In the genomic region with DNA sequence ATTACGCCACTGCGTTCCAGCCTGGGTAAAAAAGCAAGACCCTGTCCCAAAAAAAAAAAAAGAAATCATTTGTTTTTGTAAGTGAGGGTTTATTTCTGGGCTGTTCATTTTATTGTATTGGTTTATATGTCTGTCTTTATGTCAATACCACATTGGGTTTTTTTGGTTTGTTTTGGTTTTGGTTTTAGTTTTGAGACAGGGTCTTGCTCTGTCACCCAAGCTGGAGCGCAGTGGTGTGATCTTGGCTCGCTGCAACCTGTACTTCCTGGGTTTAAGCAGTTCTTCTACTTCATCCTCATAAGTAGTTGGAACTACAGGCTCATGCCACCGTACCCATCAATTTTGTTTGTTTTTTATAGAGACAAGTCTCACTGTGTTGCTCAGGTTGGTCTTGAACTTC, we compare ENCODE assay signal across 14 cellular contexts. TPM values are rescaled to one million over a fixed set of nuclear protein-coding genes. Genes with fewer than 3 reads are reported as not detected.
DNase-seq lines count a peak whose midpoint lies in the region; ATAC-seq and TF ChIP-seq lines count a peak whose summit lies in the region.
"Had no signal": no experiment of that assay in that cellular context is flagged by ENCODE, and none has a peak within 500 bp of the region (broad histone marks: within the 10 kb centered on the region; RNA-seq: fewer than 3 reads in every experiment).

No MANE protein-coding gene starts in this region.

- POLR2A ChIA-PET in CD8-positive, alpha-beta T cell (lab: Charles Lee), result interaction anchor here (0.7 to 1.1 kb wide), 3 partner anchors 25 to 890 kb away, joined by 3 to 5 read pairs (median 4); partner anchors contain the start of gene METAP2
- POLR2A ChIA-PET in activated CD8-positive, alpha-beta T cell treated with anti-CD3 and anti-CD28 coated beads for 36 hours (lab: Charles Lee), result interaction anchor here (1.0 to 1.4 kb wide), 4 partner anchors 11 to 25 kb away, joined by 3 to 10 read pairs (median 4); partner anchors contain the start of gene METAP2

- peaks cover 60% of the 10 kb centered on the region for H3K36me3 Mint-ChIP-seq in activated naive CD8-positive, alpha-beta T cell treated with anti-CD3 and anti-CD28 coated beads for 36 hours
- peaks cover 71% of the 10 kb centered on the region for H3K36me3 Mint-ChIP-seq in activated naive CD8-positive, alpha-beta T cell treated with anti-CD3 and anti-CD28 coated beads, Interleukin-2, amount 50 U/mL, for 24 hours (ENCODE audit: low read depth)
- peaks cover 82% of the 10 kb centered on the region for H3K36me3 Mint-ChIP-seq in CD8-positive, alpha-beta T cell
- H3K36me3 Mint-ChIP-seq in activated CD8-positive, alpha-beta T cell treated with anti-CD3 and anti-CD28 coated beads for 36 hours (ENCODE audit: low read depth), result peaks cover 70% of the 10 kb centered on the region
- H3K36me3 Mint-ChIP-seq in immature natural killer cell, result peaks cover 41 to 67% (median 56%) of the 10 kb centered on the region in 3 donors

- no peak overlapping the region for H3K4me3 Mint-ChIP-seq in activated naive CD8-positive, alpha-beta T cell treated with anti-CD3 and anti-CD28 coated beads for 36 hours
- no peak overlapping the region for H3K4me3 Mint-ChIP-seq in activated naive CD8-positive, alpha-beta T cell treated with anti-CD3 and anti-CD28 coated beads, Interleukin-2, amount 50 U/mL, for 24 hours
- no peak overlapping the region for H3K4me3 Mint-ChIP-seq in CD8-positive, alpha-beta T cell
- H3K4me3 Mint-ChIP-seq in activated CD8-positive, alpha-beta T cell treated with anti-CD3 and anti-CD28 coated beads for 36 hours, result no peak overlapping the region
- no peak overlapping the region for H3K4me3 Mint-ChIP-seq in immature natural killer cell
- H3K4me3 Mint-ChIP-seq: B cell, H9, IgD-negative memory B cell had no signal

- no peak for TF ChIP-seq CTCF in CD8-positive, alpha-beta T cell (IDR thresholded peaks at IDR 0.05)
- no peak for TF ChIP-seq CTCF in activated CD8-positive, alpha-beta T cell treated with anti-CD3 and anti-CD28 coated beads for 36 hours (IDR thresholded peaks at IDR 0.05)

- DNase-seq in activated naive CD8-positive, alpha-beta T cell treated with anti-CD3 and anti-CD28 coated beads for 36 hours, result no peak
- no peak for DNase-seq in activated naive CD8-positive, alpha-beta T cell treated with anti-CD3 and anti-CD28 coated beads, Interleukin-2, amount 50 U/mL, for 24 hours
- no peak for DNase-seq in CD8-positive, alpha-beta T cell
- DNase-seq in activated CD8-positive, alpha-beta T cell treated with anti-CD3 and anti-CD28 coated beads for 36 hours, result no peak
- DNase-seq in immature natural killer cell, result peak in 1 of 3 donors; percentile 3
- DNase-seq: Caco-2, H9 had no signal

- peaks cover 2% of the 10 kb centered on the region for H3K9me3 Mint-ChIP-seq in activated naive CD8-positive, alpha-beta T cell treated with anti-CD3 and anti-CD28 coated beads for 36 hours
- no peaks in the 10 kb centered on the region for H3K9me3 Mint-ChIP-seq in activated naive CD8-positive, alpha-beta T cell treated with anti-CD3 and anti-CD28 coated beads, Interleukin-2, amount 50 U/mL, for 24 hours
- peaks cover 2% of the 10 kb centered on the region for H3K9me3 Mint-ChIP-seq in CD8-positive, alpha-beta T cell
- no peaks in the 10 kb centered on the region for H3K9me3 Mint-ChIP-seq in activated CD8-positive, alpha-beta T cell treated with anti-CD3 and anti-CD28 coated beads for 36 hours
- no peaks in the 10 kb centered on the region for H3K9me3 Mint-ChIP-seq in immature natural killer cell
- H3K9me3 Mint-ChIP-seq: H9, IgD-negative memory B cell had no signal

- ATAC-seq in activated naive CD8-positive, alpha-beta T cell treated with anti-CD3 and anti-CD28 coated beads, Interleukin-2, amount 50 U/mL, for 24 hours, result no peak
- no peak for ATAC-seq in CD8-positive, alpha-beta T cell
- ATAC-seq in activated CD8-positive, alpha-beta T cell treated with anti-CD3 and anti-CD28 coated beads for 36 hours, result no peak
- ATAC-seq in GM21360 (IDR thresholded peaks at IDR 0.05; ENCODE audit: unreplicated experiment) (no peak), HG02798 (IDR thresholded peaks at IDR 0.05; ENCODE audit: poor library complexity, unreplicated experiment) (no peak)
- ATAC-seq: HepG2 had no signal

- H3K4me1 Mint-ChIP-seq in activated naive CD8-positive, alpha-beta T cell treated with anti-CD3 and anti-CD28 coated beads for 36 hours, result peaks cover 30% of the 10 kb centered on the region
- peaks cover 22% of the 10 kb centered on the region for H3K4me1 Mint-ChIP-seq in activated naive CD8-positive, alpha-beta T cell treated with anti-CD3 and anti-CD28 coated beads, Interleukin-2, amount 50 U/mL, for 24 hours
- H3K4me1 Mint-ChIP-seq in CD8-positive, alpha-beta T cell (ENCODE audit: low read depth), result peaks cover 21% of the 10 kb centered on the region
- peaks cover 27% of the 10 kb centered on the region for H3K4me1 Mint-ChIP-seq in activated CD8-positive, alpha-beta T cell treated with anti-CD3 and anti-CD28 coated beads for 36 hours (ENCODE audit: low read depth)
- H3K4me1 Mint-ChIP-seq in immature natural killer cell, result peaks cover 11 to 36% of the 10 kb centered on the region in 2 donors
- H3K4me1 Mint-ChIP-seq: H9 had no signal

- H3K4me1 ChIP-seq in CD8-positive, alpha-beta T cell (ENCODE audit: insufficient read depth, low read length), result no peaks in the 10 kb centered on the region
- H3K4me1 ChIP-seq: Caco-2 had no signal

- no peaks in the 10 kb centered on the region for H3K27me3 Mint-ChIP-seq in activated naive CD8-positive, alpha-beta T cell treated with anti-CD3 and anti-CD28 coated beads for 36 hours
- no peaks in the 10 kb centered on the region for H3K27me3 Mint-ChIP-seq in activated naive CD8-positive, alpha-beta T cell treated with anti-CD3 and anti-CD28 coated beads, Interleukin-2, amount 50 U/mL, for 24 hours
- no peaks in the 10 kb centered on the region for H3K27me3 Mint-ChIP-seq in CD8-positive, alpha-beta T cell (ENCODE audit: low read depth)
- H3K27me3 Mint-ChIP-seq in activated CD8-positive, alpha-beta T cell treated with anti-CD3 and anti-CD28 coated beads for 36 hours, result no peaks in the 10 kb centered on the region
- H3K27me3 Mint-ChIP-seq in immature natural killer cell (ENCODE audit: low read depth in 3 of 3), result peaks cover 0 to 4% (median 2%) of the 10 kb centered on the region in 3 donors
- H3K27me3 Mint-ChIP-seq: B cell, IgD-negative memory B cell had no signal

- no peak overlapping the region for H3K4me3 ChIP-seq in CD8-positive, alpha-beta T cell (ENCODE audit: low read depth, low read length)
- H3K4me3 ChIP-seq: BLaER1 treated with 17β-estradiol and CSF1 and Interleukin-3, amounts not matched to agents 10 nM and 100 nM had no signal

- peaks cover 32% of the 10 kb centered on the region for H3K36me3 ChIP-seq in CD8-positive, alpha-beta T cell (ENCODE audit: insufficient read depth, low read length)

- H3K27ac Mint-ChIP-seq in activated naive CD8-positive, alpha-beta T cell treated with anti-CD3 and anti-CD28 coated beads for 36 hours, result peak overlapping the region; percentile 31
- no peak overlapping the region for H3K27ac Mint-ChIP-seq in activated naive CD8-positive, alpha-beta T cell treated with anti-CD3 and anti-CD28 coated beads, Interleukin-2, amount 50 U/mL, for 24 hours
- H3K27ac Mint-ChIP-seq in CD8-positive, alpha-beta T cell, result peak overlapping the region; percentile 35
- H3K27ac Mint-ChIP-seq in activated CD8-positive, alpha-beta T cell treated with anti-CD3 and anti-CD28 coated beads for 36 hours, result peak overlapping the region; percentile 24
- H3K27ac Mint-ChIP-seq in immature natural killer cell, result peak overlapping the region in 4 of 6 donors; percentile 41 to 66 (median 50)
- H3K27ac Mint-ChIP-seq: B cell had no signal

- intact Hi-C loops in CD8-positive, alpha-beta T cell (cut with DNase I, micrococcal nuclease), result no loop called here
- intact Hi-C loops in activated CD8-positive, alpha-beta T cell treated with anti-CD3 and anti-CD28 coated beads for 36 hours (cut with micrococcal nuclease), result no loop called here

- H3K27me3 ChIP-seq in CD8-positive, alpha-beta T cell (ENCODE audit: insufficient read depth, low read length), result no peaks in the 10 kb centered on the region
- H3K27me3 ChIP-seq: BLaER1 treated with 17β-estradiol and CSF1 and Interleukin-3, amounts not matched to agents 10 nM and 100 nM had no signal

- no peak overlapping the region for H3K27ac ChIP-seq in CD8-positive, alpha-beta T cell (ENCODE audit: low read depth, low read length)
- H3K27ac ChIP-seq: BLaER1 treated with 17β-estradiol and CSF1 and Interleukin-3, amounts not matched to agents 10 nM and 100 nM had no signal

- CTCF ChIA-PET in CD8-positive, alpha-beta T cell (lab: Charles Lee), result interaction anchor here (0.9 kb wide), 1 partner anchor 37 kb away, joined by 3 read pairs; no protein-coding TSS in a partner anchor
- CTCF ChIA-PET in activated CD8-positive, alpha-beta T cell treated with anti-CD3 and anti-CD28 coated beads for 36 hours (lab: Charles Lee), result interaction anchor here (1.3 kb wide), 1 partner anchor 15 kb away, joined by 5 read pairs; no protein-coding TSS in a partner anchor

- H3K9me3 ChIP-seq in CD8-positive, alpha-beta T cell (ENCODE audit: low read length), result no peaks in the 10 kb centered on the region
- H3K9me3 ChIP-seq: Caco-2 had no signal

RNA-seq across cellular contexts. Expression of gene METAP2, which starts 25.0 kb away (rescaled TPM):
- 100 to 1,000 TPM; 149 to 168 TPM for total RNA-seq in activated naive CD8-positive, alpha-beta T cell treated with anti-CD3 and anti-CD28 coated beads for 36 hours
- 10 to 100 TPM; 68.3 to 69.9 TPM for total RNA-seq in CD8-positive, alpha-beta T cell
- 100 to 1,000 TPM; 129 to 133 TPM for total RNA-seq in activated CD8-positive, alpha-beta T cell treated with anti-CD3 and anti-CD28 coated beads for 36 hours
- 10 to 100 TPM; 26.8 to 47.5 (median 35.3) TPM for polyA plus RNA-seq in immature natural killer cell

RNA-seq across cellular contexts. Expression of gene USP44, which starts 52.3 kb away (rescaled TPM):
- total RNA-seq in activated naive CD8-positive, alpha-beta T cell treated with anti-CD3 and anti-CD28 coated beads for 36 hours, result 10 to 100 TPM; 18.7 to 21.9 TPM
- 1 to 10 TPM; 2.2 to 2.3 TPM for total RNA-seq in CD8-positive, alpha-beta T cell
- total RNA-seq in activated CD8-positive, alpha-beta T cell treated with anti-CD3 and anti-CD28 coated beads for 36 hours, result 10 to 100 TPM; 15.2 to 15.5 TPM
- polyA plus RNA-seq in immature natural killer cell, result 1 to 10 TPM in 2 of 3 donors, under 1 TPM in 1; 0.35 to 1.9 (median 1.4) TPM
- total RNA-seq: A172 had no signal

Comparison
In these comparisons a context has a peak if more than half of its experiments do, and no peak if none do; other contexts are left out.
1. RNA of gene USP44, which starts 52.3 kb away (total RNA-seq): 18.7 to 21.9 TPM in activated naive CD8-positive, alpha-beta T cell treated with anti-CD3 and anti-CD28 coated beads for 36 hours and 15.2 to 15.5 TPM in activated CD8-positive, alpha-beta T cell treated with anti-CD3 and anti-CD28 coated beads for 36 hours; 2.2 to 2.3 TPM in CD8-positive, alpha-beta T cell; every median in the first group is over 4 times any median in the second.